In the genomic region with DNA sequence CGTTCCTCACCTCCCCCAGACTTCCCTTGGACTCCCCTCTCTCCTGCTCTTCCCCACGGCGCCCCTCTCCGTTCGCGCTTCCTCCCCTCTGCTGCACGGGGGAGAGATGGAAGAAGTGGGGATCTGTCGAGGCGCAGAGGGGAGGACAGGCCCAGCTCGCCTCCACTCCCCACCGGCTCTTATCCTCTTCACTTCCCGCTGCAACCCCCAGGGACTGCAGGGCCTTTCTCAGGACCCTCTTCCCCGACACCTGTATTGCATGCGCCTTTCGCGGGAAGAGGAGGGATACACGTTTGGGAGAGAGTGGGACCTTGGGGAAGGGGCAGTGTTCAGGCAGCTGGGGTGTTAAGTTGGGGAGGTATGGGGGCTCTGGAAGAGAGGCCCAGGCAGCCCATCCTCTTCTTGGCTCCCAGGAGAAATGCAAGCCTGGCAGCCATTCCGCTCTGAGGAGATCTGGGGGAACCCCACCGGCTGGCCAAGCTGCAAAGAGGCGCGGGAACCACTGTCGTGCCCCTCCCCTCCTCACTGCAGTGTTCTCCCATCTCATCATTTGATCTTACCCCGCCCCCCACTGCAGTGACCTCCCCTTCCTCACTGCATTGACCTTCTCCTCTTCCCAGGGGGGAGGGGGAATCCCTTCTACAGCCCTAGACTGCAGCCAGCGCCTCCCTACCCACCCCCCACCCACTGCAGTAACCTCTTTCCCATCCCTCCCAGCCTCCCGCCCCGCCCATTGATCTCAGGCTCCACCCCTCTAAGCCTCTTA, we compare ENCODE assay signal across 6 cellular contexts. TPM values are rescaled to one million over a fixed set of nuclear protein-coding genes. Genes with fewer than 3 reads are reported as not detected.
A peak's percentile ranks its signal among the peaks of the same experiment; 100 is the strongest.
DNase-seq lines count a peak whose midpoint lies in the region; ATAC-seq, FAIRE-seq and TF ChIP-seq lines count a peak whose summit lies in the region.

No MANE protein-coding gene starts in this region.

- BruUV-seq in Panc1 (replicated peaks; lab: Mats Ljungman, UMichigan), result no TSS peak

- CTCF ChIA-PET in Panc1 (lab: Charles Lee), result interaction anchor here (0.8 kb wide), 1 partner anchor 11 kb away, joined by 4 read pairs; no protein-coding TSS in a partner anchor

- in situ Hi-C loops in Panc1 (cut with HindIII; ENCODE audit: low pct_unique_long_range_greater_than_20kb, low sequenced_read_pairs), result no loop called here

- TF ChIP-seq CTCF in GM12875 (IDR thresholded peaks at IDR 0.05; ENCODE audit: borderline replicate concordance, insufficient read depth, low read depth, low read length) (no peak), Panc1 (IDR thresholded peaks at IDR 0.05) (no peak), hepatocyte (IDR thresholded peaks at IDR 0.05; ENCODE audit: poor library complexity) (no peak)

- peak overlapping the region; percentile 96 for H2AFZ ChIP-seq in hepatocyte

- peak overlapping the region; percentile 51; the same call in 1 of the 2 replicates for H3K27ac ChIP-seq in Panc1 (ENCODE audit: low read length)
- no peak overlapping the region for H3K27ac ChIP-seq in hepatocyte

- H3K4me1 ChIP-seq in Panc1 (ENCODE audit: control insufficient read depth, insufficient read depth, low read length), result peaks cover 4% of the 10 kb centered on the region; the same call in 1 of the 2 replicates
- H3K4me1 ChIP-seq in hepatocyte (ENCODE audit: insufficient read depth), result peaks cover 11% of the 10 kb centered on the region

- ATAC-seq in Panc1 (peak; percentile 22; the same call in 1 of the 2 replicates), HG02588 (IDR thresholded peaks at IDR 0.05; ENCODE audit: unreplicated experiment) (no peak)

- H3K4me3 ChIP-seq in GM12875 (ENCODE audit: low read depth, low read length), result peak overlapping the region; percentile 78
- H3K4me3 ChIP-seq in Panc1 (ENCODE audit: low read depth in 2 of 2, low read length in 2 of 2), result peak overlapping the region; percentile 43 to 69
- H3K4me3 ChIP-seq in hepatocyte, result peak overlapping the region; percentile 52

- no peaks in the 10 kb centered on the region for H3K27me3 ChIP-seq in Panc1 (ENCODE audit: control insufficient read depth, insufficient read depth, low read length)
- peaks cover 16% of the 10 kb centered on the region for H3K27me3 ChIP-seq in hepatocyte

- WGBS in hepatocyte (ENCODE audit: low lambda C conversion rate, missing lambda C conversion rate), result 16% methylated on average over 23 of the region's 26 CpGs

- H3K9me2 ChIP-seq in hepatocyte (replicated peaks; ENCODE audit: insufficient read depth), result no peaks in the 10 kb centered on the region

- intact Hi-C loops in Panc1 (cut with micrococcal nuclease; ENCODE audit: unreplicated experiment), result no loop called here

- FAIRE-seq in urothelium cell line (lab: Jason Lieb, UNC), result peak; percentile 40

- H4K20me1 ChIP-seq in hepatocyte (ENCODE audit: insufficient read depth, poor library complexity, severe bottlenecking), result no peaks in the 10 kb centered on the region

- H3K79me2 ChIP-seq in hepatocyte, result no peaks in the 10 kb centered on the region

- H3K36me3 ChIP-seq in Panc1 (ENCODE audit: control insufficient read depth, insufficient read depth, low read length), result no peaks in the 10 kb centered on the region; the same call in 1 of the 2 replicates
- H3K36me3 ChIP-seq in hepatocyte (replicated peaks; ENCODE audit: insufficient read depth, low read depth), result no peaks in the 10 kb centered on the region

- no peaks in the 10 kb centered on the region for H3K9me3 ChIP-seq in Panc1 (ENCODE audit: control insufficient read depth, insufficient read depth, low read depth, low read length)
- no peaks in the 10 kb centered on the region for H3K9me3 ChIP-seq in hepatocyte (ENCODE audit: low read depth)

- peak overlapping the region; percentile 99 for H3K4me2 ChIP-seq in hepatocyte

- POLR2A ChIA-PET in Panc1 (lab: Charles Lee), result no interaction called here

- DNase-seq in Panc1 (ENCODE audit: low read depth, low spot score) (no peak), hepatocyte (ENCODE audit: low spot score) (no peak), urothelium cell line (ENCODE audit: low spot score) (no peak), hepatic stellate cell (ENCODE audit: low spot score) (no peak)

RNA-seq across cellular contexts. Expression of a gene that starts 0.8 kb away (rescaled TPM):
- total RNA-seq in Panc1 (2021; ENCODE audit: unreplicated experiment) (33.5 TPM), hepatocyte (11.1 and 11.8 TPM in 2 replicates)
- 70.3 TPM for polyA plus RNA-seq in Panc1 (2012; ENCODE audit: insufficient read length)
- polyA plus RNA-seq in hepatocyte, result 14.2 and 18.8 TPM in 2 replicates

RNA-seq across cellular contexts. Expression of a gene that starts 10.6 kb away (rescaled TPM):
- 6.5 TPM for total RNA-seq in Panc1 (2021; ENCODE audit: unreplicated experiment)
- 8.2 TPM for polyA plus RNA-seq in Panc1 (2012; ENCODE audit: insufficient read length)
- 8.2 and 9.3 TPM in 2 replicates for total RNA-seq in hepatocyte
- polyA plus RNA-seq in hepatocyte, result 9.9 and 12.9 TPM in 2 replicates

RNA-seq across cellular contexts. Expression of a gene that starts 12.6 kb away (rescaled TPM):
- total RNA-seq in Panc1 (2021; ENCODE audit: unreplicated experiment) (82.3 TPM), hepatocyte (11.1 and 15.8 TPM in 2 replicates)
- polyA plus RNA-seq in Panc1 (2012; ENCODE audit: insufficient read length), result 95.7 TPM
- polyA plus RNA-seq in hepatocyte, result 32.7 and 43.7 TPM in 2 replicates

RNA-seq across cellular contexts. Expression of a gene that starts 28.4 kb away (rescaled TPM):
- total RNA-seq in Panc1 (2021; ENCODE audit: unreplicated experiment) (not detected), hepatocyte (not detected in 2 replicates)
- polyA plus RNA-seq in Panc1 (2012; ENCODE audit: insufficient read length), result not detected
- not detected in 2 replicates for polyA plus RNA-seq in hepatocyte

RNA-seq across cellular contexts. Expression of a gene that starts 28.6 kb away (rescaled TPM):
- total RNA-seq in Panc1 (2021; ENCODE audit: unreplicated experiment) (126 TPM), hepatocyte (219 and 289 TPM in 2 replicates)
- polyA plus RNA-seq in Panc1 (2012; ENCODE audit: insufficient read length), result 249 TPM
- polyA plus RNA-seq in hepatocyte, result 217 and 219 TPM in 2 replicates
